1 cellular context compared by ENCODE assay signal in genomic region chr7:148940702-148941597, GRCh38.
TF ChIP-seq lines count a peak whose summit lies in the region.

No MANE protein-coding gene starts in this region.

TF ChIP-seq in K562, 482 proteins besides CTCF, POLR2A, EP300 and RAD21 (continued from another document and continues in another):
- TF ChIP-seq ZBTB12 (CRISPR knock-in tag; IDR thresholded peaks at IDR 0.05): no peak
- TF ChIP-seq ZNF280B (CRISPR knock-in tag; IDR thresholded peaks at IDR 0.05): no peak
- no peak for TF ChIP-seq PCBP2 (IDR thresholded peaks at IDR 0.05; ENCODE audit: low read depth, low read length, poor library complexity, severe bottlenecking)
- no peak for TF ChIP-seq PHF21A (IDR thresholded peaks at IDR 0.05; ENCODE audit: borderline replicate concordance, low read depth)
- TF ChIP-seq NCOA1 (IDR thresholded peaks at IDR 0.05; ENCODE audit: low read depth): peak; percentile 53; the same call in 1 of the 2 replicates
- TF ChIP-seq EZH2 (IDR thresholded peaks at IDR 0.05; ENCODE audit: borderline replicate concordance, low read depth, low read length): no peak
- TF ChIP-seq ZNF707 (CRISPR knock-in tag; conservative IDR thresholded peaks at IDR 0.05): no peak
- no peak for TF ChIP-seq ZNF551 (CRISPR knock-in tag; IDR thresholded peaks at IDR 0.05)
- TF ChIP-seq ID3 (CRISPR knock-in tag; IDR thresholded peaks at IDR 0.05): no peak
- peak; percentile 92 for TF ChIP-seq ID3 (tag; IDR thresholded peaks at IDR 0.05)
- TF ChIP-seq SAP30 (IDR thresholded peaks at IDR 0.05; ENCODE audit: borderline replicate concordance, insufficient read depth, low read depth, low read length, poor library complexity, severe bottlenecking): peak; percentile 99
- TF ChIP-seq MAX (CRISPR knock-in tag; IDR thresholded peaks at IDR 0.05): peak; percentile 94
- TF ChIP-seq ZNF274 (IDR thresholded peaks at IDR 0.05; ENCODE audit: borderline replicate concordance, low read depth, low read length): no peak
- TF ChIP-seq ZNF76 (CRISPR knock-in tag; IDR thresholded peaks at IDR 0.05; ENCODE audit: borderline replicate concordance): no peak
- TF ChIP-seq RBM22 (IDR thresholded peaks at IDR 0.05; ENCODE audit: low read depth, low read length, poor library complexity, severe bottlenecking): peak; percentile 66
- peak; percentile 77 for TF ChIP-seq FIP1L1 (IDR thresholded peaks at IDR 0.05; ENCODE audit: low read depth, low read length, poor library complexity, severe bottlenecking)
- TF ChIP-seq NCOR1 (IDR thresholded peaks at IDR 0.05): peak; percentile 11; the same call in 1 of the 2 replicates
- TF ChIP-seq TRIM24 (IDR thresholded peaks at IDR 0.05): peak in 1 of 2 experiments; percentile 47; a peak in 1 of 4 replicates
- TF ChIP-seq ZBTB49 (CRISPR knock-in tag; IDR thresholded peaks at IDR 0.05; ENCODE audit: borderline replicate concordance): no peak
- TF ChIP-seq NFRKB (IDR thresholded peaks at IDR 0.05; ENCODE audit: low read depth): no peak; the same call in 1 of the 2 replicates
- no peak for TF ChIP-seq WHSC1 (IDR thresholded peaks at IDR 0.05; ENCODE audit: low read length)
- peak; percentile 62; the same call in 1 of the 2 replicates for TF ChIP-seq SRSF1 (IDR thresholded peaks at IDR 0.05; ENCODE audit: low read depth, low read length)
- TF ChIP-seq ZNF384 (IDR thresholded peaks at IDR 0.05; ENCODE audit: low read depth, low read length): 0 out of 2 replicates have a peak, but pooled peaks have one; percentile 12
- no peak for TF ChIP-seq ILK (tag; IDR thresholded peaks at IDR 0.05; ENCODE audit: borderline replicate concordance, low read depth)
- TF ChIP-seq TFE3 (CRISPR knock-in tag; IDR thresholded peaks at IDR 0.05): peak; percentile 64
- TF ChIP-seq XRCC4 (IDR thresholded peaks at IDR 0.05; ENCODE audit: extremely low read depth, insufficient read depth, insufficient read length): no peak
- TF ChIP-seq E2F3 (CRISPR knock-in tag; IDR thresholded peaks at IDR 0.05): no peak
- TF ChIP-seq ZNF75A (CRISPR knock-in tag; IDR thresholded peaks at IDR 0.05): peak; percentile 10; the same call in 1 of the 2 replicates
- TF ChIP-seq SNAPC5 (CRISPR knock-in tag; IDR thresholded peaks at IDR 0.05): peak; percentile 99
- TF ChIP-seq SREBF2 (CRISPR knock-in tag; IDR thresholded peaks at IDR 0.05): no peak
- no peak for TF ChIP-seq NELFE (IDR thresholded peaks at IDR 0.05; ENCODE audit: insufficient read depth, insufficient read length)
- no peak for TF ChIP-seq ETV1 (tag; conservative IDR thresholded peaks at IDR 0.05; ENCODE audit: low read depth)
- TF ChIP-seq ZNF699 (CRISPR knock-in tag; IDR thresholded peaks at IDR 0.05; ENCODE audit: insufficient replicate concordance): no peak
- no peak for TF ChIP-seq CCAR2 (IDR thresholded peaks at IDR 0.05; ENCODE audit: low read depth, low read length)
- no peak for TF ChIP-seq ZFP30 (CRISPR knock-in tag; IDR thresholded peaks at IDR 0.05; ENCODE audit: borderline replicate concordance)
- TF ChIP-seq HMGN3 (IDR thresholded peaks at IDR 0.05; ENCODE audit: borderline replicate concordance, extremely low read depth, insufficient read length, low read depth, low read length): peak; percentile 95
- peak; percentile 88 for TF ChIP-seq ZNF197 (CRISPR knock-in tag; IDR thresholded peaks at IDR 0.05; ENCODE audit: low read depth)
- TF ChIP-seq ZNF121 (CRISPR knock-in tag; conservative IDR thresholded peaks at IDR 0.05): no peak
- peak; percentile 99 for TF ChIP-seq TBP (optimal IDR thresholded peaks at IDR 0.05; ENCODE audit: low read depth, low read length)
- no peak for TF ChIP-seq TCFL5 (CRISPR knock-in tag; conservative IDR thresholded peaks at IDR 0.05)
- peak; percentile 85; the same call in 1 of the 2 replicates for TF ChIP-seq E2F5 (CRISPR knock-in tag; IDR thresholded peaks at IDR 0.05)
- no peak for TF ChIP-seq GMEB1 (CRISPR knock-in tag; IDR thresholded peaks at IDR 0.05)
- TF ChIP-seq NBN (IDR thresholded peaks at IDR 0.05; ENCODE audit: low read depth): peak; percentile 20
- no peak for TF ChIP-seq NCOA4 (IDR thresholded peaks at IDR 0.05; ENCODE audit: partially characterized antibody)
- TF ChIP-seq ZNF561 (CRISPR knock-in tag; conservative IDR thresholded peaks at IDR 0.05): no peak
- no peak for TF ChIP-seq SMARCB1 (IDR thresholded peaks at IDR 0.05; ENCODE audit: insufficient read length, low read depth)
- TF ChIP-seq FOXP4 (CRISPR knock-in tag; IDR thresholded peaks at IDR 0.05; ENCODE audit: borderline replicate concordance): 0 out of 2 replicates have a peak, but pooled peaks have one; percentile 39
- 0 out of 2 replicates have a peak, but pooled peaks have one; percentile 31 for TF ChIP-seq ZFP91 (CRISPR knock-in tag; IDR thresholded peaks at IDR 0.05)
- no peak for TF ChIP-seq KLF10 (CRISPR knock-in tag; IDR thresholded peaks at IDR 0.05)
- TF ChIP-seq MIER1 (IDR thresholded peaks at IDR 0.05; ENCODE audit: low read depth): 0 out of 2 replicates have a peak, but pooled peaks have one; percentile 18
- TF ChIP-seq MECOM (CRISPR knock-in tag; IDR thresholded peaks at IDR 0.05): 0 out of 2 replicates have a peak, but pooled peaks have one; percentile 17
- TF ChIP-seq ZBED1 (IDR thresholded peaks at IDR 0.05): no peak; the same call in 1 of the 2 replicates
- no peak for TF ChIP-seq ZNF586 (CRISPR knock-in tag; conservative IDR thresholded peaks at IDR 0.05)
- TF ChIP-seq PKNOX1 (IDR thresholded peaks at IDR 0.05): peak; percentile 86
- 0 out of 2 replicates have a peak, but pooled peaks have one; percentile 59 for TF ChIP-seq PTBP1 (IDR thresholded peaks at IDR 0.05; ENCODE audit: low read depth, low read length)
